In the genomic region with DNA sequence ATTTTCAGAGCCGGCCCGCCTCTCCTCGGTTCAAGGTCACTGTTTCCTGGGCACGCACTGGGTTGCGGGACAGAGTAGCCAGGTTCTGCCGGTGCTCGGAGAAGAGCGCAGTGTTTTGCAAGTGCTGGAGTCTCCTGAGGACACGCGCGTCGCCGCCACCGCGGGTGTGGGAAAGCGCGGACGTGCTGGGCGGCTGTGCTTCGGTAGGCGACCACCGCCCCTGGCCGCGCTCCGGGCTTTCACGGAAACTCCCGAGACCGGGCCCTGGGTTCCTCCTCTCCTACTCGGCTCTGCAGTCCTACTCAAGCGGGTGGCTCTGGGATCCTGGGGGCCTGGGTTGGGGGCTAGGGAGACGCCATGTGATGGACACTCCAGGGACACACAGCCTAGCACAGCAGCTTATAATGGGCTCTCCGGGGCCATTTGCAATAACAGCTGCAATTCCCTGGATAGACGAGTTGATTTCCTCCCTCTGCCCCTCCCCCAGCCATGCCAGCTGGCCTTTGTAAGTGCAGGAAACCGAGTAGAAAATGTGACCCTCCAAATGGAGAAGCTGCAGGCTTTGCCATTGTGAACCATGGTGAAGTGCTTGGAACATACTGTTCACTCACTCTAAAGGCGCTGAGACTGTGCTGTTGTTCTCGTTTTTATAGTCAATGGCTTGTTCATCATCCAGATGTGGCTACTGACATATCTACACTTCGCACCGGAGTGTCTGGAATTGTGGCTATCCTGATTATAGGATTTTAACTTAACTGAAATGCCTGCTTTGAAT, we compare ENCODE assay signal across 8 cellular contexts. TPM values are rescaled to one million over a fixed set of nuclear protein-coding genes. Genes with fewer than 3 reads are reported as not detected.
DNase-seq lines count a peak whose midpoint lies in the region; ATAC-seq and TF ChIP-seq lines count a peak whose summit lies in the region.

No MANE protein-coding gene starts in this region.

- H3K4me1 ChIP-seq in suprapubic skin = peaks cover 29% of the 10 kb centered on the region

- peak overlapping the region; percentile 92 for H3K27ac Mint-ChIP-seq in central memory CD8-positive, alpha-beta T cell (ENCODE audit: low read depth)

- no peaks in the 10 kb centered on the region for H3K36me3 ChIP-seq in suprapubic skin

- TF ChIP-seq CTCF in suprapubic skin (IDR thresholded peaks at IDR 0.05) = no peak

- peak; percentile 55 for DNase-seq in ELF-1 (ENCODE audit: low read depth, low spot score)
- peak; percentile 84 for DNase-seq in NCI-H510A treated with DMSO at 0.1 percent for 48 hours (lab: John Stamatoyannopoulos, UW)
- DNase-seq in central memory CD8-positive, alpha-beta T cell (ENCODE audit: low spot score in 2 of 2) = no peak
- DNase-seq in lung microvascular endothelial cell (ENCODE audit: low read depth in 2 of 2) = peak; percentile 11 to 27
- DNase-seq in suprapubic skin (ENCODE audit: low spot score in 2 of 2) = peak in 1 of 2 donors; percentile 70
- no peak for DNase-seq in SIG-M5 treated with dmso at 0.1 percent for 504 hours (lab: John Stamatoyannopoulos, UW; ENCODE audit: unreplicated experiment)

- H3K4me3 Mint-ChIP-seq in central memory CD8-positive, alpha-beta T cell = peak overlapping the region; percentile 89

- WGBS in suprapubic skin = 35% methylated on average over 16 of the region's 38 CpGs

- peaks cover 39% of the 10 kb centered on the region for H3K4me1 Mint-ChIP-seq in central memory CD8-positive, alpha-beta T cell

- TF ChIP-seq EP300 in suprapubic skin (IDR thresholded peaks at IDR 0.05) = no peak

- H3K27me3 Mint-ChIP-seq in central memory CD8-positive, alpha-beta T cell = no peaks in the 10 kb centered on the region

- H3K4me3 ChIP-seq in suprapubic skin = peak overlapping the region; percentile 86

- H3K27ac ChIP-seq in suprapubic skin = peak overlapping the region; percentile 98

- peaks cover 25% of the 10 kb centered on the region for H3K36me3 Mint-ChIP-seq in central memory CD8-positive, alpha-beta T cell (ENCODE audit: insufficient read depth)

- TF ChIP-seq POLR2A in suprapubic skin (IDR thresholded peaks at IDR 0.05) = no peak

- H3K9me3 Mint-ChIP-seq in central memory CD8-positive, alpha-beta T cell = no peaks in the 10 kb centered on the region

- no peaks in the 10 kb centered on the region for H3K27me3 ChIP-seq in suprapubic skin

- ATAC-seq in central memory CD8-positive, alpha-beta T cell (replicated peaks; ENCODE audit: extremely low read depth, poor library complexity, severe bottlenecking) = no peak
- ATAC-seq in HG03469 (IDR thresholded peaks at IDR 0.05; ENCODE audit: unreplicated experiment) (no peak), GM21447 (IDR thresholded peaks at IDR 0.05; ENCODE audit: unreplicated experiment) (no peak)

- H3K9me3 ChIP-seq in suprapubic skin = no peaks in the 10 kb centered on the region

RNA-seq across cellular contexts. Expression of a gene that starts 2.1 kb away (rescaled TPM):
- total RNA-seq in lung microvascular endothelial cell (3.7 and 5.8 TPM in 2 replicates), suprapubic skin (1 to 10 TPM; 5.2 to 8.4 (median 7.2) TPM)

RNA-seq across cellular contexts. Expression of a gene that starts 13.3 kb away (rescaled TPM):
- 8.1 and 13.9 TPM in 2 replicates for total RNA-seq in lung microvascular endothelial cell
- 10 to 100 TPM; 30.9 to 58.0 (median 38.4) TPM for total RNA-seq in suprapubic skin

RNA-seq across cellular contexts. Expression of a gene that starts 28.8 kb away (rescaled TPM):
- total RNA-seq in lung microvascular endothelial cell (6.2 and 8.3 TPM in 2 replicates), suprapubic skin (10 to 100 TPM in 3 of 4 donors, 1 to 10 TPM in 1; 8.0 to 12.8 (median 11.2) TPM)

Comparison
In these comparisons a context has a peak if more than half of its experiments do, and no peak if none do; other contexts are left out.
1. DNase-seq: peak in ELF-1 (single experiment), NCI-H510A treated with DMSO at 0.1 percent for 48 hours (single experiment) and lung microvascular endothelial cell (2 of 2); none in central memory CD8-positive, alpha-beta T cell (0 of 2) and SIG-M5 treated with dmso at 0.1 percent for 504 hours (single experiment).